ENCODE assay signal across 8 cellular contexts in genomic region chr9:136117291-136118060, GRCh38. TPM values are rescaled to one million over a fixed set of nuclear protein-coding genes. Genes with fewer than 3 reads are reported as not detected.
A peak's percentile ranks its signal among the peaks of the same experiment; 100 is the strongest.
DNase-seq lines count a peak whose midpoint lies in the region; ATAC-seq and TF ChIP-seq lines count a peak whose summit lies in the region.

No MANE protein-coding gene starts in this region.

- no peaks in the 10 kb centered on the region for H3K27me3 ChIP-seq in BLaER1 treated with 17β-estradiol and CSF1 and Interleukin-3, amounts not matched to agents 10 nM and 100 nM
- H3K27me3 ChIP-seq in left lung (no peaks in the 10 kb centered on the region), thoracic aorta (replicated peaks; ENCODE audit: insufficient read depth) (no peaks in the 10 kb centered on the region)

- intact Hi-C loops in left lung (cut with DNase I), result no loop called here

- H3K9me3 ChIP-seq in BLaER1 treated with 17β-estradiol and CSF1 and Interleukin-3, amounts not matched to agents 10 nM and 100 nM (replicated peaks in 1 of 11), result no peaks in the 10 kb centered on the region
- H3K9me3 ChIP-seq in left lung, result no peaks in the 10 kb centered on the region
- no peaks in the 10 kb centered on the region for H3K9me3 ChIP-seq in thoracic aorta

- ATAC-seq in GM19438 (IDR thresholded peaks at IDR 0.05; ENCODE audit: low read depth, unreplicated experiment), result peak; percentile 6
- ATAC-seq in left lung, result peak; percentile 11
- ATAC-seq in thoracic aorta (ENCODE audit: insufficient number of reproducible peaks, low FRiP score, low read depth), result no peak
- ATAC-seq in GM18520 (IDR thresholded peaks at IDR 0.05; ENCODE audit: unreplicated experiment), result no peak

- DNase-seq in LHCN-M2 (ENCODE audit: low read depth) (peak; percentile 36), astrocyte of the spinal cord (ENCODE audit: low read depth, low spot score) (no peak), left lung (no peak), thoracic aorta (ENCODE audit: low spot score) (no peak), T-helper 9 cell (no peak)

- peaks cover 18 to 38% (median 28%) of the 10 kb centered on the region in 11 experiments for H3K36me3 ChIP-seq in BLaER1 treated with 17β-estradiol and CSF1 and Interleukin-3, amounts not matched to agents 10 nM and 100 nM
- H3K36me3 ChIP-seq in left lung (peaks cover 0 to 27% of the 10 kb centered on the region in 2 donors), thoracic aorta (peaks cover 17% of the 10 kb centered on the region)

- peaks cover 0 to 21% (median 0%) of the 10 kb centered on the region in 11 experiments; a peak in 4 of 22 replicates for H4K20me1 ChIP-seq in BLaER1 treated with 17β-estradiol and CSF1 and Interleukin-3, amounts not matched to agents 10 nM and 100 nM

- peaks cover 37 to 70% (median 52%) of the 10 kb centered on the region in 10 experiments for H3K4me1 ChIP-seq in BLaER1 treated with 17β-estradiol and CSF1 and Interleukin-3, amounts not matched to agents 10 nM and 100 nM
- H3K4me1 ChIP-seq in left lung (peaks cover 12 to 29% of the 10 kb centered on the region in 2 donors), thoracic aorta (ENCODE audit: control insufficient read depth in 1 of 2, low read depth in 2 of 2) (peaks cover 12 to 29% of the 10 kb centered on the region in 2 donors)

- H3K9ac ChIP-seq in BLaER1 treated with 17β-estradiol and CSF1 and Interleukin-3, amounts not matched to agents 10 nM and 100 nM, result peak overlapping the region; percentile 89 to 98 (median 95)

- TF ChIP-seq CTCF in astrocyte of the spinal cord (IDR thresholded peaks at IDR 0.05; ENCODE audit: low read depth, low read length), result no peak
- TF ChIP-seq CTCF in left lung (IDR thresholded peaks at IDR 0.05), result no peak
- no peak for TF ChIP-seq CTCF in thoracic aorta (IDR thresholded peaks at IDR 0.05)

- H3K4me3 ChIP-seq in BLaER1 treated with 17β-estradiol and CSF1 and Interleukin-3, amounts not matched to agents 10 nM and 100 nM, result peak overlapping the region; percentile 83 to 99 (median 90)
- peak overlapping the region; percentile 48 for H3K4me3 ChIP-seq in astrocyte of the spinal cord (ENCODE audit: low read depth, low read length)
- H3K4me3 ChIP-seq in left lung, result peak overlapping the region; percentile 72 to 96
- peak overlapping the region; percentile 85 for H3K4me3 ChIP-seq in thoracic aorta

- in situ Hi-C loops in astrocyte of the spinal cord (cut with HindIII; ENCODE audit: low sequenced_read_pairs), result no loop called here

- peak overlapping the region; percentile 90 to 96 (median 93) for H3K27ac ChIP-seq in BLaER1 treated with 17β-estradiol and CSF1 and Interleukin-3, amounts not matched to agents 10 nM and 100 nM
- H3K27ac ChIP-seq in left lung, result peak overlapping the region; percentile 91 to 93
- peak overlapping the region; percentile 81 to 90 for H3K27ac ChIP-seq in thoracic aorta

- peak overlapping the region; percentile 83 to 100 (median 94) for H3K4me2 ChIP-seq in BLaER1 treated with 17β-estradiol and CSF1 and Interleukin-3, amounts not matched to agents 10 nM and 100 nM

RNA-seq across cellular contexts. Expression of gene TMEM250, which starts 1.2 kb away (rescaled TPM):
- total RNA-seq in LHCN-M2 (2014; rRNA removed) (54.7 TPM in 2 replicates), left lung (10 to 100 TPM; 30.4 to 42.1 TPM), thoracic aorta (10 to 100 TPM; 38.9 to 40.1 TPM)
- polyA plus RNA-seq in LHCN-M2 (2012), result 32.3 TPM

RNA-seq across cellular contexts. Expression of gene NACC2, which starts 22.4 kb away (rescaled TPM):
- 29.0 and 34.4 TPM in 2 replicates for total RNA-seq in LHCN-M2 (2014; rRNA removed)
- polyA plus RNA-seq in LHCN-M2 (2012), result 12.0 TPM
- total RNA-seq in left lung, result 10 to 100 TPM; 25.2 to 29.5 TPM
- 10 to 100 TPM; 69.2 to 79.7 TPM for total RNA-seq in thoracic aorta

Comparison
In these comparisons a context has a peak if more than half of its experiments do, and no peak if none do; other contexts are left out.
1. ATAC-seq: peak in GM19438 (single experiment) and left lung (single experiment); none in thoracic aorta (single experiment) and GM18520 (single experiment).
2. Peak in every context shown above with its lines, with median percentiles within 50 percentile points of each other: H3K27ac ChIP-seq and H3K4me3 ChIP-seq.